3 cellular contexts compared by ENCODE assay signal in the genomic region with DNA sequence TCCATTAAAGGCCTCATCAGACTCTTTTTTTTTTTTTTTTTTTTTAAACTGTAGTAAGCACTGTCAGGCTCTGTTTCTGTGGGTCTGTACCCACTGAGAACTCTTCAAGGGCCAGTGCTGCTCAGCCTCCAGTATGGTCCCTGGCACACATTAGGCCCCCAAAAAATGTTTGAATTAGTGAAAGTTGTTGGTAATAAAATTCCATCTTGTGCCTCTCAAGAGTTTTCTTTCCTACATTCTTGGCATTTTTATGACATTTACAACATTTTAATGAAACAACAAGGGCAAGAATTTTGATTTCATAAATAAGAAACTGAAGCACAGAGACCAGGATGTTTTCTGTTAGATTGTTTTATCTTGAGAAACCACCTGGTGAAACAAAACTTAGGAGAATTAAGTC.
TF ChIP-seq lines count a peak whose summit lies in the region.

No MANE protein-coding gene starts in this region.

TF ChIP-seq in A549, 52 proteins besides CTCF, POLR2A, EP300 and RAD21:
- TF ChIP-seq MYC (IDR thresholded peaks at IDR 0.05; ENCODE audit: borderline replicate concordance, low read length) (no peak), TP53 (CRISPR knock-in tag; IDR thresholded peaks at IDR 0.05) (no peak), KDM5A (IDR thresholded peaks at IDR 0.05) (no peak), NPAS2 (CRISPR knock-in tag; IDR thresholded peaks at IDR 0.05; ENCODE audit: borderline replicate concordance) (no peak), MAFK (IDR thresholded peaks at IDR 0.05; ENCODE audit: partially characterized antibody) (no peak), CBX8 (IDR thresholded peaks at IDR 0.05) (no peak), ESRRA (IDR thresholded peaks at IDR 0.05; ENCODE audit: borderline replicate concordance, low read length) (no peak)
- TF ChIP-seq, protein P1, sequence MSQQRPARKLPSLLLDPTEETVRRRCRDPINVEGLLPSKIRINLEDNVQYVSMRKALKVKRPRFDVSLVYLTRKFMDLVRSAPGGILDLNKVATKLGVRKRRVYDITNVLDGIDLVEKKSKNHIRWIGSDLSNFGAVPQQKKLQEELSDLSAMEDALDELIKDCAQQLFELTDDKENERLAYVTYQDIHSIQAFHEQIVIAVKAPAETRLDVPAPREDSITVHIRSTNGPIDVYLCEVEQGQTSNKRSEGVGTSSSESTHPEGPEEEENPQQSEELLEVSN (IDR thresholded peaks at IDR 0.05; ENCODE audit: borderline replicate concordance, low read depth), result no peak

TF ChIP-seq in WTC11, 78 proteins besides CTCF, POLR2A, EP300 and RAD21:
- TF ChIP-seq CREB1 (CRISPR knock-in tag; IDR thresholded peaks at IDR 0.05) (no peak), NFE2L1 (CRISPR knock-in tag; IDR thresholded peaks at IDR 0.05) (no peak), ZNF416 (CRISPR knock-in tag; IDR thresholded peaks at IDR 0.05) (no peak), RORB (CRISPR knock-in tag; IDR thresholded peaks at IDR 0.05) (no peak), TP53 (CRISPR knock-in tag; IDR thresholded peaks at IDR 0.05) (no peak), ZNF232 (CRISPR knock-in tag; IDR thresholded peaks at IDR 0.05) (no peak), ESRRA (CRISPR knock-in tag; IDR thresholded peaks at IDR 0.05; ENCODE audit: borderline replicate concordance) (no peak), FOXK1 (CRISPR knock-in tag; IDR thresholded peaks at IDR 0.05) (no peak), MYBL2 (CRISPR knock-in tag; IDR thresholded peaks at IDR 0.05) (no peak)
- TF ChIP-seq, protein P2, sequence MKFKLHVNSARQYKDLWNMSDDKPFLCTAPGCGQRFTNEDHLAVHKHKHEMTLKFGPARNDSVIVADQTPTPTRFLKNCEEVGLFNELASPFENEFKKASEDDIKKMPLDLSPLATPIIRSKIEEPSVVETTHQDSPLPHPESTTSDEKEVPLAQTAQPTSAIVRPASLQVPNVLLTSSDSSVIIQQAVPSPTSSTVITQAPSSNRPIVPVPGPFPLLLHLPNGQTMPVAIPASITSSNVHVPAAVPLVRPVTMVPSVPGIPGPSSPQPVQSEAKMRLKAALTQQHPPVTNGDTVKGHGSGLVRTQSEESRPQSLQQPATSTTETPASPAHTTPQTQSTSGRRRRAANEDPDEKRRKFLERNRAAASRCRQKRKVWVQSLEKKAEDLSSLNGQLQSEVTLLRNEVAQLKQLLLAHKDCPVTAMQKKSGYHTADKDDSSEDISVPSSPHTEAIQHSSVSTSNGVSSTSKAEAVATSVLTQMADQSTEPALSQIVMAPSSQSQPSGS (CRISPR knock-in tag; IDR thresholded peaks at IDR 0.05; ENCODE audit: borderline replicate concordance, low read depth), result no peak

TF ChIP-seq in HepG2, 621 proteins besides CTCF, POLR2A, EP300 and RAD21:
- no peak for TF ChIP-seq MAFK (conservative IDR thresholded peaks at IDR 0.05 in 1 of 2, IDR thresholded peaks at IDR 0.05 in 1 of 2; ENCODE audit: low read length in 2 of 2)
- no peak for TF ChIP-seq ZNF614 (CRISPR knock-in tag; IDR thresholded peaks at IDR 0.05; ENCODE audit: borderline replicate concordance)
